Comparison of ENCODE assay signal across 8 cellular contexts in the genomic region with DNA sequence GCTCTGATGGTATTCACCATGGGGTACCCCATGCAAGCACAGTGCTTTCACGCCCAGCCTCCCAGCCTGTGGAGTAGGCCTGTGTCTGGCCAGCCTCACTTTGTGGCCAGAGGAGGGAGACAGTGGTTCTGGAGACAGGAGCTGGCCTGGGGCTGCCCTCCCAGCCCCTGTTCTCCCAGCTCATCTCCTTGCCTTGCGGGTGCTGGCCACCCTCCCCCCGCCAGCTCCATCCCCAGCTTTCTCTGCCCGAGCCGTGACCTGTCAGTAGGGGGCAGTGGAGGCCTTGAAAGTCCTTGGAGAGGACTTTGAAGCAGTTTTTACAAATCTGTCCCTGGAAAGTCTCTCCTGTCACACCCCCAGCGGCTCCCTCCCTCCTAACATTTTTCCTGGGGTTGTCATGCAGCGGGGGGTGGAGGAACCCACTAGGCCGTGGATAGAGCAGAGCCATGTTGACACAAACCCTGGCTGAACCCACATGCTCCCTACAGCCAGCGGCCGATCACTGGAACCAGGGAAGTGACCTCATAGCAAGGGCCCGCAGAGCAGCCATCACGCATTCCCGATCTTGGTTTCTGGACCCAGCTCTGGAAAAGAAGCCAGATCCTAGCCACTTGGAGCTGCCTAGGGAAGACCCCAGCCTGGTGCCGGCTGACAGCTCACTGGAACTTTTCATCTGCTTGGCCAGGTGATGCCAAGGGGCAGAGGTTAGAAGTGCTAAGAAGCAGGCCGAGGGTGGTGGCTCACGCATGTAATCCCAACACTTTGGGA.
DNase-seq lines count a peak whose midpoint lies in the region; ATAC-seq and TF ChIP-seq lines count a peak whose summit lies in the region.

No MANE protein-coding gene starts in this region.

- H3K4me1 ChIP-seq in SJCRH30 (peaks cover 54% of the 10 kb centered on the region), ovary (ENCODE audit: insufficient read depth) (peaks cover 56% of the 10 kb centered on the region), tibial artery (peaks cover 7 to 90% (median 79%) of the 10 kb centered on the region in 4 donors)

- TF ChIP-seq EP300 in ovary (IDR thresholded peaks at IDR 0.05) = peak; percentile 55

- H3K4me3 ChIP-seq in SJCRH30 (no peak overlapping the region), ovary (no peak overlapping the region), tibial artery (no peak overlapping the region)

- H3K27me3 ChIP-seq in SJCRH30 = no peaks in the 10 kb centered on the region
- no peaks in the 10 kb centered on the region for H3K27me3 ChIP-seq in ovary
- no peaks in the 10 kb centered on the region for H3K27me3 ChIP-seq in tibial artery

- DNase-seq in HCEC 1CT (peak; percentile 99), SJCRH30 (peak; percentile 93 to 95), globus pallidus (ENCODE audit: low spot score) (peak; percentile 79), ovary (peak; percentile 90 to 95 (median 94)), tibial artery (peak; percentile 96 to 98)
- peak; percentile 88 for DNase-seq in activated naive CD4-positive, alpha-beta T cell treated with anti-CD3 and anti-CD28 coated beads, Interleukin-2, amount 50 U/mL, for 16 hours

- no peak for TF ChIP-seq POLR2A in ovary (IDR thresholded peaks at IDR 0.05)

- H3K36me3 ChIP-seq in SJCRH30 (no peaks in the 10 kb centered on the region), ovary (no peaks in the 10 kb centered on the region), tibial artery (no peaks in the 10 kb centered on the region)

- H3K9me3 ChIP-seq in SJCRH30 (replicated peaks) = no peaks in the 10 kb centered on the region
- H3K9me3 ChIP-seq in ovary = no peaks in the 10 kb centered on the region
- H3K9me3 ChIP-seq in tibial artery = no peaks in the 10 kb centered on the region

- ATAC-seq in HG03521 (IDR thresholded peaks at IDR 0.05; ENCODE audit: unreplicated experiment) = no peak

- no peak overlapping the region for H3K27ac ChIP-seq in C4-2B
- H3K27ac ChIP-seq in SJCRH30 = peak overlapping the region; percentile 1; the same call in 1 of the 2 replicates
- peak overlapping the region; percentile 55 to 65 for H3K27ac ChIP-seq in ovary
- peak overlapping the region; percentile 65 to 72 for H3K27ac ChIP-seq in tibial artery

- WGBS in ovary, 3 donors = 23 to 24% (median 23%) methylated on average over 16 of the region's 16 CpGs

- peak; percentile 85 for TF ChIP-seq CTCF in C4-2B (conservative IDR thresholded peaks at IDR 0.05)
- peak; percentile 55 to 93 (median 90) for TF ChIP-seq CTCF in ovary (IDR thresholded peaks at IDR 0.05)
- TF ChIP-seq CTCF in tibial artery (IDR thresholded peaks at IDR 0.05) = peak; percentile 78 to 88

- intact Hi-C loops in ovary (cut with DNase I) (loop anchor here (2.0 to 10.0 kb wide), 6 partner anchors 47 to 103 kb away; no protein-coding TSS in a partner anchor), tibial artery (cut with DNase I; ENCODE audit: low total_unique reads) (loop anchor here (5.0 kb wide), 2 partner anchors 58 to 103 kb away; no protein-coding TSS in a partner anchor)
